ENCODE assay signal across 8 cellular contexts in the genomic region with DNA sequence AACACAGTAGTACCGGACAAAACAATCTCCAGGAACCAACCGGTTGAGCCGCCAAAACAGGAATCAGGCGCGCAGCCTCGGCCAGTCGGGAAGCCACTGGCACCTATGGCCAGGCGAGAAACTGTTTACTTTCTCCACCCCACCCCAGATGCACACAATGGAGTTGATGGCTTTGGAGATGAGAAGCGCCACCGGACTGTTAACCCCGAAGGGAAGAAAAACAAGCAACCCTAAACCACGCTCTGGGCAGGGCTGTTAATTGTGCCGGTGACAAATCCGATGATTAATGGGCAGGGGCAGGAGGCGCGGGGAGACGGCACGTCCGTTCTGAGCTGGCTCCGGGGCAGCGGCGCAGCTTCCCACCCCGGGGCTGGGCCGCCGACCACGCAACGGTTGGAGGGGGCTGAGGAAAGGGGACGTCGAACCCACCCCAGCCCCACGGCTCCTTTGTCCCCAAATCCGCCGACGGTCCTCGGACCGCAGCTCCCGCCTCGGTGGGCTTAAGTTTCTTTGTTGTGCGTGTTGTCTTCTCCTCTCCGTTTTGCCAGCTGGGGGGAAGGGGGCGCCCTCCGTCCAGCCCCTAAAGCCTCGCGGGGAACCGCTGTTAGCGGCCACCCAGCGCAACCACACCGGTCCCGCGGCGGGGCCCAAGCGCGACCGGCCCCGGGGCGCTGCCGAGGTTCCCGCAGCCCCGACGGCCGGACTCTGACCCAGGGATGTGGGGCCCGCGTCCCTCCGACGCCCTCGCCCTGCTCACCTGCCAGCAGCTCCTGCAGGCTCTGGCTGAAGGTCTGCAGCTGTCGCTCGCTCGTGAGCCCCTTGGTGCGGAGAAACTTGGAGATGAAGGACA. TPM values are rescaled to one million over a fixed set of nuclear protein-coding genes. Genes with fewer than 3 reads are reported as not detected.
DNase-seq lines count a peak whose midpoint lies in the region; ATAC-seq and TF ChIP-seq lines count a peak whose summit lies in the region.

No MANE protein-coding gene starts in this region.

- H3K27ac Mint-ChIP-seq in activated CD4-positive, alpha-beta T cell treated with anti-CD3 and anti-CD28 coated beads, Interleukin-2, amount 10 ng/mL, durations not matched to agents 24 days and 14 days = peak overlapping the region; percentile 96
- peak overlapping the region; percentile 92 for H3K27ac Mint-ChIP-seq in dendritic cell treated with granulocyte-macrophage colony-stimulating factor and Interleukin-4, amounts not matched to agents 40 ng/mL and 50 ng/mL, for 4 days

- peaks cover 66% of the 10 kb centered on the region for H3K36me3 Mint-ChIP-seq in activated CD4-positive, alpha-beta T cell treated with anti-CD3 and anti-CD28 coated beads, Interleukin-2, amount 10 ng/mL, durations not matched to agents 24 days and 14 days (ENCODE audit: low read depth)
- peaks cover 44% of the 10 kb centered on the region for H3K36me3 Mint-ChIP-seq in dendritic cell treated with granulocyte-macrophage colony-stimulating factor and Interleukin-4, amounts not matched to agents 40 ng/mL and 50 ng/mL, for 4 days (ENCODE audit: low read depth)

- TF ChIP-seq CTCF in lower lobe of right lung (IDR thresholded peaks at IDR 0.05) = no peak

- no peaks in the 10 kb centered on the region for H3K9me3 ChIP-seq in lower lobe of right lung

- DNase-seq in C1 segment of cervical spinal cord (lab: John Stamatoyannopoulos, UW) (peak in 11 of 14 donors; percentile 54 to 81 (median 72)), NCI-H2107 treated with DMSO at 0.1 percent for 48 hours (lab: John Stamatoyannopoulos, UW; ENCODE audit: unreplicated experiment) (peak; percentile 83), lower lobe of right lung (peak; percentile 70)
- DNase-seq in activated CD4-positive, alpha-beta T cell treated with anti-CD3 and anti-CD28 coated beads, Interleukin-2, amount 10 ng/mL, durations not matched to agents 24 days and 14 days = peak; percentile 85
- peak; percentile 18 to 33 (median 27) for DNase-seq in stimulated activated CD4-positive, alpha-beta T cell treated with anti-CD3 and anti-CD28 coated beads, TNF-alpha, amount 100 ng/mL, for 1 hour (ENCODE audit: low read depth in 3 of 3, low spot score in 1 of 3)

- H3K4me3 ChIP-seq in lower lobe of right lung = peak overlapping the region; percentile 87

- H3K27me3 ChIP-seq in lower lobe of right lung (ENCODE audit: low read depth) = no peaks in the 10 kb centered on the region

- intact Hi-C loops in activated CD4-positive, alpha-beta T cell treated with anti-CD3 and anti-CD28 coated beads, Interleukin-2, amount 10 ng/mL, durations not matched to agents 24 days and 14 days (cut with micrococcal nuclease) = loop anchor here (1.0 to 5.0 kb wide), 10 partner anchors 8 to 782 kb away; a partner anchor contains a TSS
- intact Hi-C loops in dendritic cell treated with granulocyte-macrophage colony-stimulating factor and Interleukin-4, amounts not matched to agents 40 ng/mL and 50 ng/mL, for 4 days (cut with micrococcal nuclease) = loop anchor here (5.0 to 10.0 kb wide), 6 partner anchors 83 to 763 kb away; no protein-coding TSS in a partner anchor
- intact Hi-C loops in lower lobe of right lung (cut with DNase I) = no loop called here

- H3K4me1 ChIP-seq in lower lobe of right lung = no peaks in the 10 kb centered on the region

- H3K27ac ChIP-seq in lower lobe of right lung = peak overlapping the region; percentile 99

- H3K4me3 Mint-ChIP-seq in activated CD4-positive, alpha-beta T cell treated with anti-CD3 and anti-CD28 coated beads, Interleukin-2, amount 10 ng/mL, durations not matched to agents 24 days and 14 days = peak overlapping the region; percentile 99
- peak overlapping the region; percentile 96 for H3K4me3 Mint-ChIP-seq in dendritic cell treated with granulocyte-macrophage colony-stimulating factor and Interleukin-4, amounts not matched to agents 40 ng/mL and 50 ng/mL, for 4 days

- H3K27me3 Mint-ChIP-seq in activated CD4-positive, alpha-beta T cell treated with anti-CD3 and anti-CD28 coated beads, Interleukin-2, amount 10 ng/mL, durations not matched to agents 24 days and 14 days = no peaks in the 10 kb centered on the region
- no peaks in the 10 kb centered on the region for H3K27me3 Mint-ChIP-seq in dendritic cell treated with granulocyte-macrophage colony-stimulating factor and Interleukin-4, amounts not matched to agents 40 ng/mL and 50 ng/mL, for 4 days

- H3K4me1 Mint-ChIP-seq in activated CD4-positive, alpha-beta T cell treated with anti-CD3 and anti-CD28 coated beads, Interleukin-2, amount 10 ng/mL, durations not matched to agents 24 days and 14 days = peaks cover 31% of the 10 kb centered on the region
- peaks cover 49% of the 10 kb centered on the region for H3K4me1 Mint-ChIP-seq in dendritic cell treated with granulocyte-macrophage colony-stimulating factor and Interleukin-4, amounts not matched to agents 40 ng/mL and 50 ng/mL, for 4 days (ENCODE audit: low read depth)

- H3K36me3 ChIP-seq in lower lobe of right lung = peaks cover 22% of the 10 kb centered on the region

- ATAC-seq in GM21526 (IDR thresholded peaks at IDR 0.05; ENCODE audit: low FRiP score, unreplicated experiment) = peak; percentile 2
- ATAC-seq in lower lobe of right lung = peak; percentile 21 to 38
- ATAC-seq in HG02884 (IDR thresholded peaks at IDR 0.05; ENCODE audit: unreplicated experiment) = no peak

- no peaks in the 10 kb centered on the region for H3K9me3 Mint-ChIP-seq in activated CD4-positive, alpha-beta T cell treated with anti-CD3 and anti-CD28 coated beads, Interleukin-2, amount 10 ng/mL, durations not matched to agents 24 days and 14 days
- H3K9me3 Mint-ChIP-seq in dendritic cell treated with granulocyte-macrophage colony-stimulating factor and Interleukin-4, amounts not matched to agents 40 ng/mL and 50 ng/mL, for 4 days = no peaks in the 10 kb centered on the region

RNA-seq across cellular contexts. Expression of a gene that starts 0.8 kb away (rescaled TPM):
- 84.2 and 90.8 TPM in 2 replicates for total RNA-seq in activated CD4-positive, alpha-beta T cell treated with anti-CD3 and anti-CD28 coated beads, Interleukin-2, amount 10 ng/mL, durations not matched to agents 24 days and 14 days
- total RNA-seq in lower lobe of right lung = 159 TPM

Comparison
In these comparisons a context has a peak if more than half of its experiments do, and no peak if none do; other contexts are left out.
1. DNase-seq: peak in every context shown above with its lines; median percentile 85 in activated CD4-positive, alpha-beta T cell treated with anti-CD3 and anti-CD28 coated beads, Interleukin-2, amount 10 ng/mL, durations not matched to agents 24 days and 14 days; 83 in NCI-H2107 treated with DMSO at 0.1 percent for 48 hours; 72 in C1 segment of cervical spinal cord; 70 in lower lobe of right lung; 27 in stimulated activated CD4-positive, alpha-beta T cell treated with anti-CD3 and anti-CD28 coated beads, TNF-alpha, amount 100 ng/mL, for 1 hour.